In the genomic region with DNA sequence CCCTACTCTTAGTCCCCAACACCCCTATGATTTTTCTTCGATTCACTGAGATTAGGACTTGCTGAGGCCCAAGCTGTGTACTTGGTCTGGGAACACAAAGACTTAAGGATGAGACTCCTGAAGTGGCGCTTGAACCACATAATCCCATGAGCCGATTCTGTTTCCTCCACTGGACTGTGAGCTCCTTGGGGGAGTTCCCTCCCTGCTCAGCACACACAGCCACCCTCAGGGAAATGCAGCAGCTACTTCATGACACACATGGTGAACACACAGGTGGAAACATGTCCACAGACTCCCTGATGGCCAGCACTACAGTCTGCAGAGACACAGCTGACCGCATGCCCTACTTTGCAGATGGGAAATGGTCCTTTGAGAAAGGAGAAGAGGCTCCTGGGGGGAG, we compare ENCODE assay signal across 18 cellular contexts.
DNase-seq lines count a peak whose midpoint lies in the region; ATAC-seq, FAIRE-seq and TF ChIP-seq lines count a peak whose summit lies in the region.
"Had no signal": no experiment of that assay in that cellular context is flagged by ENCODE, and none has a peak within 500 bp of the region (broad histone marks: within the 10 kb centered on the region; RNA-seq: fewer than 3 reads in every experiment).

No MANE protein-coding gene starts in this region.

- no peaks in the 10 kb centered on the region for H3K79me1 ChIP-seq in H1 (ENCODE audit: low read depth, low read length)

- H3K9me3 ChIP-seq in H1 (ENCODE audit: insufficient read depth in 2 of 2, low read depth in 1 of 2, low read length in 1 of 2) (no peaks in the 10 kb centered on the region), parathyroid adenoma (ENCODE audit: control insufficient read depth, low read length) (no peaks in the 10 kb centered on the region)

- TF ChIP-seq CTCF in H1 (IDR thresholded peaks at IDR 0.05; ENCODE audit: control extremely low read depth in 1 of 3, insufficient read depth in 1 of 3, low read depth in 1 of 3, low read length in 3 of 3) (no peak), parathyroid adenoma (IDR thresholded peaks at IDR 0.05) (no peak)

- no peaks in the 10 kb centered on the region for H3K9me3 Mint-ChIP-seq in T-helper 2 cell treated with Interferon-gamma antibody and Interleukin-4, amounts not matched to agents 5 μg/mL and 100 μg/mL, for 36 hours

- H2AK5ac ChIP-seq in H1 (ENCODE audit: low read depth, low read length) = no peak overlapping the region

- H4K5ac ChIP-seq in H1 (ENCODE audit: insufficient read length, low read depth, low read length) = no peak overlapping the region

- no peaks in the 10 kb centered on the region for H3K36me3 Mint-ChIP-seq in T-helper 2 cell treated with Interferon-gamma antibody and Interleukin-4, amounts not matched to agents 5 μg/mL and 100 μg/mL, for 36 hours (ENCODE audit: low read depth)

- H3K27ac Mint-ChIP-seq in T-helper 2 cell treated with Interferon-gamma antibody and Interleukin-4, amounts not matched to agents 5 μg/mL and 100 μg/mL, for 36 hours = peak overlapping the region; percentile 7

- H3K27ac ChIP-seq in H1 (ENCODE audit: low read depth, low read length) = no peak overlapping the region
- H3K27ac ChIP-seq in parathyroid adenoma = no peak overlapping the region
- H3K27ac ChIP-seq: 22Rv1, KMS-11 had no signal

- POLR2A ChIA-PET in H1 (lab: Charles Lee; ENCODE audit: partially characterized antibody) = no interaction called here

- WGBS in H1 (ENCODE audit: extremely low coverage in 1 of 2, insufficient coverage in 1 of 2, insufficient read length in 1 of 2, insufficient replicate concordance in 2 of 2, low coverage in 1 of 2, low lambda C conversion rate in 2 of 2, missing lambda C conversion rate in 1 of 2), 2 experiments = 89% methylated on average over 4 of the region's 4 CpGs; no CpG with 5 or more reads in 1 of the 2 experiments

- no peaks in the 10 kb centered on the region for H3K27me3 Mint-ChIP-seq in T-helper 2 cell treated with Interferon-gamma antibody and Interleukin-4, amounts not matched to agents 5 μg/mL and 100 μg/mL, for 36 hours (ENCODE audit: low read depth)

- no peak overlapping the region for H3K4me3 Mint-ChIP-seq in T-helper 2 cell treated with Interferon-gamma antibody and Interleukin-4, amounts not matched to agents 5 μg/mL and 100 μg/mL, for 36 hours

- peaks cover 12% of the 10 kb centered on the region for H3K4me1 Mint-ChIP-seq in T-helper 2 cell treated with Interferon-gamma antibody and Interleukin-4, amounts not matched to agents 5 μg/mL and 100 μg/mL, for 36 hours (ENCODE audit: low read depth)

- no peak overlapping the region for H2AFZ ChIP-seq in H1 (ENCODE audit: low read length)
- peak overlapping the region; percentile 56 for H2AFZ ChIP-seq in parathyroid adenoma

- H3K14ac ChIP-seq in H1 (ENCODE audit: insufficient read length) = no peak overlapping the region

- H3K56ac ChIP-seq in H1 (replicated peaks; ENCODE audit: insufficient read length, low read depth, low read length) = no peak overlapping the region

- no peak overlapping the region for H3K4me2 ChIP-seq in H1 (ENCODE audit: insufficient read depth in 1 of 2, low read depth in 2 of 2, low read length in 2 of 2)
- H3K4me2 ChIP-seq in parathyroid adenoma (ENCODE audit: low read length) = no peak overlapping the region
- H3K4me2 ChIP-seq: KMS-11 had no signal

- H3K36me3 ChIP-seq in H1 (ENCODE audit: control insufficient read depth in 2 of 4, insufficient read depth in 4 of 4, low read length in 3 of 4) (no peaks in the 10 kb centered on the region), parathyroid adenoma (ENCODE audit: control insufficient read depth, insufficient read depth, low read length) (no peaks in the 10 kb centered on the region)

- H2BK5ac ChIP-seq in H1 (ENCODE audit: low read depth, low read length) = no peak overlapping the region

- H2BK12ac ChIP-seq in H1 (ENCODE audit: low read depth, low read length) = 0 out of 2 replicates have a peak overlapping the region, but pooled peaks have one; percentile 9

- H3K23me2 ChIP-seq in H1 (ENCODE audit: low read depth, low read length) = no peaks in the 10 kb centered on the region

- no peak for FAIRE-seq in H1 (lab: Jason Lieb, UNC)

- no peaks in the 10 kb centered on the region for H4K20me1 ChIP-seq in H1 (replicated peaks in 1 of 2; ENCODE audit: control insufficient read depth in 1 of 2, insufficient read depth in 2 of 2, low read length in 2 of 2)

- H4K91ac ChIP-seq in H1 (replicated peaks; ENCODE audit: insufficient read length, low read length) = no peak overlapping the region

- TF ChIP-seq EP300 in H1 (IDR thresholded peaks at IDR 0.05; ENCODE audit: borderline replicate concordance in 1 of 2, low read depth in 2 of 2, low read length in 2 of 2) = no peak

- H2BK120ac ChIP-seq in H1 (replicated peaks; ENCODE audit: low read depth, low read length) = no peak overlapping the region

- no peak overlapping the region for H3K4me3 ChIP-seq in H1 (ENCODE audit: extremely low read depth in 1 of 4, insufficient read depth in 2 of 4, low read depth in 3 of 4, low read length in 4 of 4)
- H3K4me3 ChIP-seq in parathyroid adenoma (ENCODE audit: low read depth, low read length) = no peak overlapping the region

- no peak overlapping the region for H3K18ac ChIP-seq in H1 (ENCODE audit: extremely low read depth, low read length)

- H3K9ac ChIP-seq in H1 (replicated peaks in 1 of 4; ENCODE audit: extremely low read depth in 1 of 4, low read depth in 3 of 4, low read length in 3 of 4) (no peak overlapping the region), parathyroid adenoma (no peak overlapping the region)
- H3K9ac ChIP-seq: KMS-11 had no signal

- no peak for ATAC-seq in HG03196 (IDR thresholded peaks at IDR 0.05; ENCODE audit: unreplicated experiment)
- no peak for ATAC-seq in HG03457 (IDR thresholded peaks at IDR 0.05; ENCODE audit: unreplicated experiment)

- no peak for TF ChIP-seq POLR2A in H1 (IDR thresholded peaks at IDR 0.05; ENCODE audit: control extremely low read depth in 1 of 2, low read depth in 2 of 2, low read length in 2 of 2)

- DNase-seq in T-helper 2 cell treated with Interferon-gamma antibody and Interleukin-4, amounts not matched to agents 5 μg/mL and 100 μg/mL, for 36 hours (ENCODE audit: low spot score) = no peak
- DNase-seq in T-helper 2 cell = no peak
- peak; percentile 90 to 95 for DNase-seq in NCI-H524 (lab: John Stamatoyannopoulos, UW)
- DNase-seq in H1 (ENCODE audit: low read depth in 1 of 2, low spot score in 2 of 2) = no peak
- DNase-seq in COLO829 (ENCODE audit: low spot score) = no peak
- DNase-seq: C1 segment of cervical spinal cord; GOT3; NCI-H1048; NCI-H1694; NCI-H2227 treated with DMSO at 0.1 percent for 48 hours; NCI-H526 treated with DMSO at 0.1 percent for 48 hours; NK-92 treated with Interleukin-12 subunit alpha and Interleukin-12 subunit beta, amount 100 ng/mL, for 24 hours; SHP77 treated with DMSO at 0.1 percent for 48 hours had no signal

- H3K4me1 ChIP-seq in H1 (replicated peaks in 1 of 4; ENCODE audit: control insufficient read depth in 3 of 4, insufficient read depth in 4 of 4, low read length in 3 of 4) (no peaks in the 10 kb centered on the region; a peak in 2 of 7 replicates), parathyroid adenoma (peaks cover 6% of the 10 kb centered on the region)

- H4K8ac ChIP-seq in H1 (ENCODE audit: extremely low read depth, insufficient read depth, low read length) = no peak overlapping the region

- no peak overlapping the region for H3K4ac ChIP-seq in H1 (replicated peaks; ENCODE audit: insufficient read length, low read depth, low read length)

- TF ChIP-seq RAD21 in H1 (IDR thresholded peaks at IDR 0.05 in 1 of 2, conservative IDR thresholded peaks at IDR 0.05 in 1 of 2; ENCODE audit: low read depth in 2 of 2, low read length in 2 of 2) = no peak

- CTCF ChIA-PET in H1 (lab: Charles Lee; ENCODE audit: partially characterized antibody) = interaction anchor here (0.6 to 10.7 kb wide), 35 partner anchors 8 to 756 kb away, joined by 3 to 150 read pairs (median 4); no protein-coding TSS in a partner anchor

- no peak overlapping the region for H3K23ac ChIP-seq in H1 (ENCODE audit: insufficient read length)

- no peaks in the 10 kb centered on the region for H3K27me3 ChIP-seq in H1 (replicated peaks in 1 of 4; ENCODE audit: control insufficient read depth in 3 of 4, extremely low read depth in 1 of 4, insufficient read depth in 3 of 4, low read length in 3 of 4)
- no peaks in the 10 kb centered on the region for H3K27me3 ChIP-seq in parathyroid adenoma (ENCODE audit: control insufficient read depth, insufficient read depth, low read length)

- H3K79me2 ChIP-seq in H1 (ENCODE audit: control insufficient read depth in 1 of 2, insufficient read depth in 2 of 2, low read length in 2 of 2) = no peaks in the 10 kb centered on the region
- no peaks in the 10 kb centered on the region for H3K79me2 ChIP-seq in parathyroid adenoma

- no peak overlapping the region for H2BK15ac ChIP-seq in H1 (ENCODE audit: low read length)

- no peak overlapping the region for H2BK20ac ChIP-seq in H1 (ENCODE audit: low read length)

TF ChIP-seq in H1, 55 proteins besides CTCF, POLR2A, EP300 and RAD21 (continues in another document):
- no peak for TF ChIP-seq SAP30 (IDR thresholded peaks at IDR 0.05; ENCODE audit: insufficient read depth, insufficient replicate concordance, low read length)

Comparison
In these comparisons a context has a peak if more than half of its experiments do, and no peak if none do; other contexts are left out.
1. DNase-seq: peak in NCI-H524 (2 of 2); none in T-helper 2 cell treated with Interferon-gamma antibody and Interleukin-4, amounts not matched to agents 5 μg/mL and 100 μg/mL, for 36 hours (single experiment), T-helper 2 cell (0 of 5), H1 (0 of 2) and COLO829 (single experiment).